ENCODE assay signal across 24 cellular contexts in the genomic region with DNA sequence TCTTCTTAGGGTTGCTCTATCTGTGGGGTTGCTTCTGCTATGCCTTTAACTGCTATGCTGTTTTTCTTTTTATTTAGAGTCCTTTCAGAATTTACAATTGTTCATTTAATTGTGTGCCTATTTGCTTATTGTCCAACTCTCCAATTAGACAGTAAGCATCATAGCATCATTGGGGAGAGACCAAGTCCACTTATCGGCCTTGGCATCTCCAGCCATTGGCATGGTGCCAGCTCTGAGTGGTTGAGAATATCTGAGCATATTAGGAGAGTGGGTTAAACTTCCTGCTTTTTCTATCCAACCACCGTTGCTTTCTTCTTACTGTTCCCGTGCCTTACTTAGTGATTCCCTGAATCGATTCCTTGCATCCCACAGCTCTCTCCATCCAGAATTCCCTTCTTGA.
DNase-seq lines count a peak whose midpoint lies in the region; ATAC-seq, FAIRE-seq and TF ChIP-seq lines count a peak whose summit lies in the region.
"Had no signal": no experiment of that assay in that cellular context is flagged by ENCODE, and none has a peak within 500 bp of the region (broad histone marks: within the 10 kb centered on the region; RNA-seq: fewer than 3 reads in every experiment).

No MANE protein-coding gene starts in this region.

- no peaks in the 10 kb centered on the region for H3K27me3 ChIP-seq in K562 (ENCODE audit: control insufficient read depth in 2 of 2, insufficient read depth in 2 of 2, low read length in 2 of 2)
- H3K27me3 ChIP-seq in lower lobe of right lung (ENCODE audit: low read depth): peaks cover 8% of the 10 kb centered on the region
- H3K27me3 ChIP-seq: BLaER1 had no signal

- WGBS in K562 (ENCODE audit: insufficient coverage, low coverage, missing lambda C conversion rate): 0% methylated on average over 4 of the region's 4 CpGs

- no peaks in the 10 kb centered on the region for H3K9me1 ChIP-seq in K562 (ENCODE audit: control insufficient read depth, insufficient read depth, low read length)

- CTCF ChIA-PET in K562 (lab: Yijun Ruan, JAX; ENCODE audit: low intra/inter-chr PET ratio): no interaction called here

- H3K9me3 ChIP-seq in K562 (replicated peaks; ENCODE audit: control insufficient read depth, insufficient read depth, low read depth, low read length): no peaks in the 10 kb centered on the region; the same call in 1 of the 2 replicates
- H3K9me3 ChIP-seq in lower lobe of right lung: no peaks in the 10 kb centered on the region
- H3K9me3 ChIP-seq: BLaER1, Caco-2 had no signal

- intact Hi-C loops in K562 (cut with micrococcal nuclease) (no loop called here), lower lobe of right lung (cut with DNase I) (no loop called here)

- no peak overlapping the region for H3K4me2 ChIP-seq in K562 (ENCODE audit: insufficient read depth, low read length)
- H3K4me2 ChIP-seq: BLaER1 had no signal

- BruUV-seq in K562 (replicated peaks; lab: Mats Ljungman, UMichigan): no TSS peak

- H3K9ac ChIP-seq in K562 (ENCODE audit: insufficient read depth in 1 of 2, low read depth in 2 of 2, low read length in 2 of 2): no peak overlapping the region
- H3K9ac ChIP-seq: BLaER1, GM23248 had no signal

- FAIRE-seq in K562 (lab: Jason Lieb, UNC): no peak
- FAIRE-seq: A204.1, GM12878, GM19239, H1 had no signal

- ATAC-seq in K562: no peak
- no peak for ATAC-seq in lower lobe of right lung
- ATAC-seq: CD8-positive, alpha-beta T cell; GM12878 had no signal

- H3K36me3 ChIP-seq in K562 (ENCODE audit: control insufficient read depth, insufficient read depth, low read length) (no peaks in the 10 kb centered on the region), lower lobe of right lung (no peaks in the 10 kb centered on the region)
- H3K36me3 ChIP-seq: BLaER1 had no signal

- H3K4me3 ChIP-seq in K562 (no peak overlapping the region), lower lobe of right lung (no peak overlapping the region)
- H3K4me3 ChIP-seq: BLaER1, GM12878, GM23248 had no signal

- no peak overlapping the region for H3K27ac ChIP-seq in K562 (ENCODE audit: extremely low read depth, low read depth, low read length)
- H3K27ac ChIP-seq in lower lobe of right lung: no peak overlapping the region
- H3K27ac ChIP-seq: BLaER1, C4-2B, GM23248 had no signal

- H2AFZ ChIP-seq in K562 (ENCODE audit: low read depth, low read length): no peak overlapping the region
- H2AFZ ChIP-seq: GM23248 had no signal

- in situ Hi-C loops in K562 (cut with MboI): no loop called here

- DNase-seq in NCI-H748 (lab: John Stamatoyannopoulos, UW; ENCODE audit: unreplicated experiment): peak; percentile 46
- no peak for DNase-seq in NCI-H748 treated with DMSO at 0.1 percent for 48 hours (lab: John Stamatoyannopoulos, UW)
- peak; percentile 23 for DNase-seq in NCI-H2029 (lab: John Stamatoyannopoulos, UW)
- peak; percentile 29 for DNase-seq in NCI-H2029 treated with DMSO at 0.1 percent for 48 hours (lab: John Stamatoyannopoulos, UW)
- no peak for DNase-seq in K562 (ENCODE audit: extremely low read depth in 1 of 4, low spot score in 3 of 4)
- DNase-seq in NCI-H187 treated with DMSO at 0.1 percent for 48 hours (lab: John Stamatoyannopoulos, UW): no peak
- no peak for DNase-seq in lower lobe of right lung
- no peak for DNase-seq in superior temporal gyrus (ENCODE audit: extremely low spot score)
- DNase-seq: Caco-2; CD4-positive, CD25-positive, alpha-beta regulatory T cell; CD8-positive, alpha-beta T cell; DMS153; DMS79; EL; GDM1; GM23248; H7; HCEC 1CT had no signal

- H3K79me2 ChIP-seq in K562 (ENCODE audit: control insufficient read depth, insufficient read depth, low read length): no peaks in the 10 kb centered on the region

- no peaks in the 10 kb centered on the region for H4K20me1 ChIP-seq in K562 (replicated peaks; ENCODE audit: control insufficient read depth, insufficient read depth, low read length)
- H4K20me1 ChIP-seq: BLaER1 had no signal

- TF ChIP-seq RAD21 in K562 (CRISPR knock-in tag; conservative IDR thresholded peaks at IDR 0.05 in 1 of 2, IDR thresholded peaks at IDR 0.05 in 1 of 2): no peak

- TF ChIP-seq CTCF in K562 (IDR thresholded peaks at IDR 0.05 in 2 of 3, conservative IDR thresholded peaks at IDR 0.05 in 1 of 3; ENCODE audit: insufficient read depth in 2 of 3, low read depth in 1 of 3, low read length in 3 of 3) (no peak), lower lobe of right lung (IDR thresholded peaks at IDR 0.05) (no peak)

- TF ChIP-seq POLR2A in K562 (conservative IDR thresholded peaks at IDR 0.05): no peak

- no peaks in the 10 kb centered on the region for H3K4me1 ChIP-seq in K562 (replicated peaks in 1 of 2; ENCODE audit: control insufficient read depth in 2 of 2, insufficient read depth in 2 of 2, low read length in 2 of 2)
- no peaks in the 10 kb centered on the region for H3K4me1 ChIP-seq in lower lobe of right lung
- H3K4me1 ChIP-seq: BLaER1, Caco-2 had no signal

- no peak for TF ChIP-seq EP300 in K562 (IDR thresholded peaks at IDR 0.05; ENCODE audit: low read length)

- POLR2A ChIA-PET in K562 (lab: Yijun Ruan, JAX): no interaction called here

TF ChIP-seq in K562, 482 proteins besides CTCF, POLR2A, EP300 and RAD21:
- TF ChIP-seq NFIC (IDR thresholded peaks at IDR 0.05): peak; percentile 87
- TF ChIP-seq E2F1 (CRISPR knock-in tag; IDR thresholded peaks at IDR 0.05): no peak
- TF ChIP-seq NFIX (CRISPR knock-in tag; IDR thresholded peaks at IDR 0.05; ENCODE audit: low read depth): peak; percentile 74
- TF ChIP-seq CTBP1 (IDR thresholded peaks at IDR 0.05; ENCODE audit: borderline replicate concordance): no peak

Comparison
In these comparisons a context has a peak if more than half of its experiments do, and no peak if none do; other contexts are left out.
1. DNase-seq: peak in NCI-H748 (single experiment), NCI-H2029 (single experiment) and NCI-H2029 treated with DMSO at 0.1 percent for 48 hours (single experiment); none in NCI-H748 treated with DMSO at 0.1 percent for 48 hours (single experiment), K562 (0 of 4), NCI-H187 treated with DMSO at 0.1 percent for 48 hours (single experiment), lower lobe of right lung (single experiment) and superior temporal gyrus (single experiment).